8 cellular contexts compared by ENCODE assay signal in the genomic region with DNA sequence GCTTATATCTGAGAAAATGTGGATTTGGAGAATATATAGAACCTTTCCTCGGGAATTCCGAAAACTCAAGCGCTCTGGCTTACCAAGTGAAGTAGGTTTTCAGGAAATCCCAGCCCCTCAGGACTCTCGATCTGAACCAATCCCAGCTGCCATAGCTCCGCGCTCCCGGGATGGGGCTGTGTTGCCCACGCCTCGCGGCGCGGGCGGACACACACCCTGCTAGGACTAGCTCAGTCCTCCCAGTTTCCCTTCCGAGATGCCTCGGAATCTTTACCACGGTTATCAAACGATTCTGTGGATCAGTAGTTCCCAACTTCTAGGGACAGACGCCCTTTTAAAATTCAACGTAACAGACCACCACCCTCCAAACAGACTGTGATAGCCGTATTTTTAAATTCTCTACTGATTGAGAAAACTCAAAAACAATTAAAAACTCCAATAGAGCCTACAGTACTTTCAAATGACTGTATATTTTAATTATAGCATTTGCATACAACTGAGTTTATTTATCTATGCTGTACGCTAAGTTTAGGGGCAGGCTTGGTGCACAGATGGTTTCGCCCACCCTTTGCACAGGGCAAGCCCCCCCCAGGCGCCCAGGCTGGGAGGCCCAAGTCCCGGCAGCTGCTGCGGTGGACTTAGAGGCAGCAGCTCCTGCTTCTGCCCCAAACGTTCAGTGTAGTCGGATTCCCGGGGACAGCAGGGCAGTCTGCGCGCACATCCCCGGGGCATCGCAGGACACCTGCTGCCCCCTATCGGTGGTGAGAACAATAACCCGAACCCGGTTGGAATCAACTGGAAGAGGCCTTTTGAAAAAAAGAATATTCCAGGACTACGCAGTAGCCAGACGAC. TPM values are rescaled to one million over a fixed set of nuclear protein-coding genes. Genes with fewer than 3 reads are reported as not detected.
A peak's percentile ranks its signal among the peaks of the same experiment; 100 is the strongest.
DNase-seq lines count a peak whose midpoint lies in the region; ATAC-seq, FAIRE-seq and TF ChIP-seq lines count a peak whose summit lies in the region.

No MANE protein-coding gene starts in this region.

- H3K4me1 ChIP-seq in heart left ventricle: peaks cover 0 to 27% (median 7%) of the 10 kb centered on the region in 12 donors

- WGBS in heart left ventricle, 4 donors: 6 to 19% (median 10%) methylated on average over 34 to 37 of the region's 37 CpGs

- in situ Hi-C loops in G401 (cut with HindIII; ENCODE audit: low sequenced_read_pairs): no loop called here

- no peaks in the 10 kb centered on the region for H3K27me3 ChIP-seq in heart left ventricle

- DNase-seq in G401 (ENCODE audit: low spot score): peak; percentile 82
- peak; percentile 37 for DNase-seq in Jurkat, Clone E6-1 (ENCODE audit: low read depth, low spot score)
- peak; percentile 68 for DNase-seq in SKM-1 (lab: John Stamatoyannopoulos, UW; ENCODE audit: unreplicated experiment)
- DNase-seq in amniotic epithelial cell (ENCODE audit: low read depth): peak; percentile 88
- DNase-seq in heart left ventricle: peak; percentile 80 to 86 (median 81)
- peak; percentile 94 for DNase-seq in pons (ENCODE audit: low spot score)
- peak; percentile 92 for DNase-seq in urothelium cell line (ENCODE audit: low spot score)

- peak; percentile 51 for ATAC-seq in GM21825 (IDR thresholded peaks at IDR 0.05; ENCODE audit: unreplicated experiment)
- peak; percentile 81 to 89 (median 87) for ATAC-seq in heart left ventricle

- peak in 1 of 2 donors; percentile 25 for TF ChIP-seq POLR2A in heart left ventricle (IDR thresholded peaks at IDR 0.05)

- no peaks in the 10 kb centered on the region for H3K36me3 ChIP-seq in heart left ventricle

- peak overlapping the region; percentile 58 to 99 (median 96) for H3K27ac ChIP-seq in heart left ventricle

- peak; percentile 62 for FAIRE-seq in urothelium cell line (lab: Jason Lieb, UNC)

- H3K4me3 ChIP-seq in Jurkat, Clone E6-1 (ENCODE audit: low read length): no peak overlapping the region
- peak overlapping the region; percentile 15 to 94 (median 78) for H3K4me3 ChIP-seq in heart left ventricle

- H3K9me3 ChIP-seq in heart left ventricle: no peaks in the 10 kb centered on the region

- intact Hi-C loops in heart left ventricle (cut with DNase I): loop anchor here in 8 of 10 donors (2.0 to 10.0 kb wide), 10 partner anchors 93 to 315 kb away; partner anchors contain the start of gene BBX (in 6 of the 8)

- TF ChIP-seq CTCF in heart left ventricle (IDR thresholded peaks at IDR 0.05): peak; percentile 81 to 92 (median 88)

RNA-seq across cellular contexts. Expression of gene CCDC54, which starts 52.3 kb away (rescaled TPM):
- total RNA-seq in G401 (2014; rRNA removed; shearing (Covaris generic)): not detected in 2 replicates
- not detected for polyA plus RNA-seq in Jurkat, Clone E6-1 (2012; ENCODE audit: insufficient read depth, insufficient read length)
- total RNA-seq in heart left ventricle: not detected
- polyA plus RNA-seq in heart left ventricle: not detected

Comparison
In these comparisons a context has a peak if more than half of its experiments do, and no peak if none do; other contexts are left out.
1. DNase-seq: peak in every context shown above with its lines; median percentile 94 in pons; 92 in urothelium cell line; 88 in amniotic epithelial cell; 82 in G401; 81 in heart left ventricle; 68 in SKM-1; 37 in Jurkat, Clone E6-1.